Comparison of ENCODE assay signal across 9 cellular contexts in the genomic region with DNA sequence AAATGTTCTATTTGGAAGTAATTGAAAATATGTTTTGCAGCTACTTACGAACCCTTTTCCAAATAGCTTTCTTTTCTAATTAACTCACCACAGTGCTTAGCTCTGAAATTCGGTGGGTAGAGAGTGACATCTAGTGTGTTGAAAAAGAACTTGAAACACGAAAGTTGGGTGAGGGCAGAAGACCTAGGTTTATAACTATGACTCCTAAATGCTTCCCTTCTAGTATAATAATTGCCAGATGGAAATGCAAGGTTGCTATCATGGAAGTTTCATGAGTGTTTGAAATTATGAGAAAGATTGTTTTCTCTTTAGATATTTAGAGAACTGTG.
DNase-seq lines count a peak whose midpoint lies in the region; ATAC-seq and TF ChIP-seq lines count a peak whose summit lies in the region.
"Had no signal": no experiment of that assay in that cellular context is flagged by ENCODE, and none has a peak within 500 bp of the region (broad histone marks: within the 10 kb centered on the region; RNA-seq: fewer than 3 reads in every experiment).

No MANE protein-coding gene starts in this region.

- H3K27ac Mint-ChIP-seq in CD14-positive monocyte: no peak overlapping the region
- H3K27ac Mint-ChIP-seq: IgD-negative memory B cell had no signal

- CTCF ChIA-PET in SK-N-SH (lab: Yijun Ruan, JAX): interaction anchor here (0.6 to 3.4 kb wide), 36 partner anchors 10 to 1815 kb away, joined by 3 to 28 read pairs (median 4); no protein-coding TSS in a partner anchor

- H3K4me1 Mint-ChIP-seq in CD14-positive monocyte: peaks cover 9% of the 10 kb centered on the region
- H3K4me1 Mint-ChIP-seq: IgD-negative memory B cell had no signal

- H3K4me1 ChIP-seq in SK-N-SH (ENCODE audit: control insufficient read depth in 1 of 2, insufficient read depth in 2 of 2, low read depth in 1 of 2, low read length in 1 of 2) (peaks cover 0 to 2% of the 10 kb centered on the region in 2 experiments; a peak in 1 of 4 replicates), gastrocnemius medialis (peaks cover 4 to 7% of the 10 kb centered on the region in 2 donors)

- no peak for TF ChIP-seq POLR2A in gastrocnemius medialis (IDR thresholded peaks at IDR 0.05)

- TF ChIP-seq CTCF in CD14-positive monocyte (IDR thresholded peaks at IDR 0.05) (peak; percentile 72), LNCaP clone FGC (IDR thresholded peaks at IDR 0.05; ENCODE audit: control insufficient read depth, extremely low read depth, insufficient read depth) (peak; percentile 68), SK-N-SH (IDR thresholded peaks at IDR 0.05) (peak; percentile 65), gastrocnemius medialis (IDR thresholded peaks at IDR 0.05 in 4 of 5, conservative IDR thresholded peaks at IDR 0.05 in 1 of 5) (peak; percentile 22 to 57 (median 45))

- no peaks in the 10 kb centered on the region for H3K9me2 ChIP-seq in SK-N-SH

- H3K9me3 ChIP-seq in SK-N-SH: no peaks in the 10 kb centered on the region
- no peaks in the 10 kb centered on the region for H3K9me3 ChIP-seq in gastrocnemius medialis

- H4K20me1 ChIP-seq in SK-N-SH (ENCODE audit: insufficient read depth): no peaks in the 10 kb centered on the region

- no peaks in the 10 kb centered on the region for H3K36me3 Mint-ChIP-seq in CD14-positive monocyte
- H3K36me3 Mint-ChIP-seq: IgD-negative memory B cell had no signal

- H3K79me2 ChIP-seq in SK-N-SH (ENCODE audit: insufficient read depth): no peaks in the 10 kb centered on the region

- no peaks in the 10 kb centered on the region for H3K36me3 ChIP-seq in SK-N-SH (replicated peaks in 1 of 2; ENCODE audit: control insufficient read depth in 1 of 2, insufficient read depth in 2 of 2, low read length in 1 of 2)
- no peaks in the 10 kb centered on the region for H3K36me3 ChIP-seq in gastrocnemius medialis

- DNase-seq in CD14-positive monocyte (ENCODE audit: low spot score) (no peak), LNCaP clone FGC (ENCODE audit: low read depth) (no peak), SK-N-SH (peak; percentile 42), globus pallidus (ENCODE audit: low spot score) (peak; percentile 39), gastrocnemius medialis (no peak), GDM1 (lab: John Stamatoyannopoulos, UW) (no peak)

- H3K27ac ChIP-seq in SK-N-SH (ENCODE audit: low read depth in 2 of 2, low read length in 1 of 2) (no peak overlapping the region), gastrocnemius medialis (no peak overlapping the region)

- POLR2A ChIA-PET in SK-N-SH (lab: Yijun Ruan, JAX): interaction anchor here (0.7 kb wide), 1 partner anchor 729 kb away, joined by 3 read pairs; no protein-coding TSS in a partner anchor

- WGBS in SK-N-SH (ENCODE audit: low lambda C conversion rate): 5% methylated on average over 3 of the region's 3 CpGs

- H2AFZ ChIP-seq in SK-N-SH (ENCODE audit: low read depth): no peak overlapping the region; the same call in 1 of the 2 replicates

- H3K27me3 ChIP-seq in SK-N-SH (ENCODE audit: insufficient read depth) (no peaks in the 10 kb centered on the region), gastrocnemius medialis (no peaks in the 10 kb centered on the region)

- ATAC-seq in GM19324 (IDR thresholded peaks at IDR 0.05; ENCODE audit: low FRiP score, unreplicated experiment) (peak; percentile 78), gastrocnemius medialis (no peak), HG02623 (IDR thresholded peaks at IDR 0.05; ENCODE audit: unreplicated experiment) (no peak)

- H3K4me3 Mint-ChIP-seq in CD14-positive monocyte: no peak overlapping the region
- H3K4me3 Mint-ChIP-seq: IgD-negative memory B cell had no signal

- no peaks in the 10 kb centered on the region for H3K9me3 Mint-ChIP-seq in CD14-positive monocyte
- H3K9me3 Mint-ChIP-seq: IgD-negative memory B cell had no signal

- H3K4me3 ChIP-seq in LNCaP clone FGC (ENCODE audit: low read depth, low read length) (no peak overlapping the region), SK-N-SH (ENCODE audit: low read depth in 2 of 2, low read length in 1 of 2) (no peak overlapping the region), gastrocnemius medialis (no peak overlapping the region)

- no peak overlapping the region for H3K9ac ChIP-seq in SK-N-SH

- intact Hi-C loops in CD14-positive monocyte (cut with micrococcal nuclease) (no loop called here), gastrocnemius medialis (cut with DNase I; ENCODE audit: low total_unique reads) (loop anchor here (1.0 to 5.0 kb wide), 2 partner anchors 67 to 256 kb away; no protein-coding TSS in a partner anchor)

- peak; percentile 87 for TF ChIP-seq RAD21 in SK-N-SH (IDR thresholded peaks at IDR 0.05; ENCODE audit: low read length)

- in situ Hi-C loops in gastrocnemius medialis (cut with MboI; ENCODE audit: low sequenced_read_pairs in 4 of 4): no loop called here

- TF ChIP-seq EP300 in SK-N-SH (IDR thresholded peaks at IDR 0.05; ENCODE audit: borderline replicate concordance in 1 of 2, low read depth in 1 of 2, low read length in 1 of 2): no peak

- H3K4me2 ChIP-seq in SK-N-SH: no peak overlapping the region

- peaks cover 0 to 2% (median 1%) of the 10 kb centered on the region in 3 donors for H3K27me3 Mint-ChIP-seq in CD14-positive monocyte (ENCODE audit: low read depth in 3 of 3)

- no peaks in the 10 kb centered on the region for H3F3A ChIP-seq in SK-N-SH (replicated peaks; ENCODE audit: insufficient read depth)

TF ChIP-seq in SK-N-SH, 30 proteins besides CTCF, POLR2A, EP300 and RAD21:
- TF ChIP-seq PBX3 (IDR thresholded peaks at IDR 0.05) (no peak), CHD2 (IDR thresholded peaks at IDR 0.05; ENCODE audit: low read length, partially characterized antibody) (peak; percentile 22), SMC3 (IDR thresholded peaks at IDR 0.05; ENCODE audit: low read depth, low read length) (peak; percentile 58)
- TF ChIP-seq, protein P1, sequence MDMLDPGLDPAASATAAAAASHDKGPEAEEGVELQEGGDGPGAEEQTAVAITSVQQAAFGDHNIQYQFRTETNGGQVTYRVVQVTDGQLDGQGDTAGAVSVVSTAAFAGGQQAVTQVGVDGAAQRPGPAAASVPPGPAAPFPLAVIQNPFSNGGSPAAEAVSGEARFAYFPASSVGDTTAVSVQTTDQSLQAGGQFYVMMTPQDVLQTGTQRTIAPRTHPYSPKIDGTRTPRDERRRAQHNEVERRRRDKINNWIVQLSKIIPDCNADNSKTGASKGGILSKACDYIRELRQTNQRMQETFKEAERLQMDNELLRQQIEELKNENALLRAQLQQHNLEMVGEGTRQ (IDR thresholded peaks at IDR 0.05; ENCODE audit: borderline replicate concordance, low read depth, low read length): no peak

Comparison
In these comparisons a context has a peak if more than half of its experiments do, and no peak if none do; other contexts are left out.
1. DNase-seq: peak in SK-N-SH (single experiment) and globus pallidus (single experiment); none in CD14-positive monocyte (single experiment), LNCaP clone FGC (single experiment), gastrocnemius medialis (0 of 2) and GDM1 (single experiment).
2. Peak in every context shown above with its lines, with median percentiles within 50 percentile points of each other: CTCF ChIP-seq.